Comparison of ENCODE assay signal across 9 cellular contexts in genomic region chr10:24947304-24948097, GRCh38. TPM values are rescaled to one million over a fixed set of nuclear protein-coding genes. Genes with fewer than 3 reads are reported as not detected.
DNase-seq lines count a peak whose midpoint lies in the region; ATAC-seq, FAIRE-seq and TF ChIP-seq lines count a peak whose summit lies in the region.
"Had no signal": no experiment of that assay in that cellular context is flagged by ENCODE, and none has a peak within 500 bp of the region (broad histone marks: within the 10 kb centered on the region; RNA-seq: fewer than 3 reads in every experiment).

No MANE protein-coding gene starts in this region.

- peaks cover 3% of the 10 kb centered on the region for H3K9me3 Mint-ChIP-seq in astrocyte (ENCODE audit: unreplicated experiment)
- no peaks in the 10 kb centered on the region for H3K9me3 Mint-ChIP-seq in osteocyte (ENCODE audit: unreplicated experiment)

- peaks cover 9% of the 10 kb centered on the region for H3K4me1 Mint-ChIP-seq in astrocyte (ENCODE audit: low read depth, unreplicated experiment)
- H3K4me1 Mint-ChIP-seq in osteocyte (ENCODE audit: unreplicated experiment): peaks cover 24% of the 10 kb centered on the region

- no peak overlapping the region for H3K4me3 Mint-ChIP-seq in astrocyte (ENCODE audit: unreplicated experiment)
- no peak overlapping the region for H3K4me3 Mint-ChIP-seq in osteocyte (ENCODE audit: unreplicated experiment)

- H3K4me1 ChIP-seq in astrocyte (ENCODE audit: insufficient read depth, low read length): peaks cover 13% of the 10 kb centered on the region

- no peak overlapping the region for H3K4me3 ChIP-seq in astrocyte (ENCODE audit: insufficient read depth, low read depth, low read length)

- H2AFZ ChIP-seq in astrocyte (ENCODE audit: low read depth, low read length): no peak overlapping the region

- H3K4me2 ChIP-seq in astrocyte (ENCODE audit: low read length): peak overlapping the region; percentile 60

- H3K27ac Mint-ChIP-seq in astrocyte (ENCODE audit: unreplicated experiment): no peak overlapping the region
- H3K27ac Mint-ChIP-seq in osteocyte (ENCODE audit: unreplicated experiment): no peak overlapping the region

- peak; percentile 53 for ATAC-seq in GM18505 (IDR thresholded peaks at IDR 0.05; ENCODE audit: unreplicated experiment)
- peak; percentile 64 for ATAC-seq in HG02870 (IDR thresholded peaks at IDR 0.05; ENCODE audit: unreplicated experiment)
- ATAC-seq in omental fat pad (ENCODE audit: low FRiP score): peak; percentile 34
- ATAC-seq in GM21528 (IDR thresholded peaks at IDR 0.05; ENCODE audit: low FRiP score, unreplicated experiment): no peak
- no peak for ATAC-seq in HG02763 (IDR thresholded peaks at IDR 0.05; ENCODE audit: unreplicated experiment)

- H3K36me3 ChIP-seq in astrocyte (ENCODE audit: insufficient read depth, low read length): no peaks in the 10 kb centered on the region

- H3K79me2 ChIP-seq in astrocyte (ENCODE audit: insufficient read depth, low read length): no peaks in the 10 kb centered on the region

- H3K27ac ChIP-seq in astrocyte (ENCODE audit: low read depth, low read length): peak overlapping the region; percentile 34

- no peaks in the 10 kb centered on the region for H4K20me1 ChIP-seq in astrocyte (ENCODE audit: insufficient read depth, low read length)

- no peak for TF ChIP-seq POLR2A in GM18505 (IDR thresholded peaks at IDR 0.05; ENCODE audit: borderline replicate concordance, extremely low read depth, insufficient read depth, insufficient read length)

- no peak for FAIRE-seq in astrocyte (lab: Jason Lieb, UNC)
- FAIRE-seq: TTC549 had no signal

- H3K27me3 Mint-ChIP-seq in astrocyte (ENCODE audit: low read depth, unreplicated experiment): no peaks in the 10 kb centered on the region
- H3K27me3 Mint-ChIP-seq in osteocyte (ENCODE audit: unreplicated experiment): no peaks in the 10 kb centered on the region

- no peaks in the 10 kb centered on the region for H3K9me3 ChIP-seq in astrocyte (ENCODE audit: insufficient read depth, low read depth, low read length)

- no peak for TF ChIP-seq CTCF in astrocyte (IDR thresholded peaks at IDR 0.05; ENCODE audit: insufficient read depth, low read depth, low read length)
- no peak for TF ChIP-seq CTCF in omental fat pad (IDR thresholded peaks at IDR 0.05)
- TF ChIP-seq CTCF in osteocyte (IDR thresholded peaks at IDR 0.05): no peak

- DNase-seq in astrocyte (ENCODE audit: low read depth) (peak; percentile 68), omental fat pad (ENCODE audit: low spot score) (no peak), NCI-H69 (lab: John Stamatoyannopoulos, UW) (no peak), osteocyte (ENCODE audit: extremely low spot score, unreplicated experiment) (no peak)

- H3K27me3 ChIP-seq in astrocyte (ENCODE audit: insufficient read depth, low read length): no peaks in the 10 kb centered on the region

- H3K36me3 Mint-ChIP-seq in astrocyte (ENCODE audit: low read depth, unreplicated experiment) (no peaks in the 10 kb centered on the region), osteocyte (ENCODE audit: unreplicated experiment) (no peaks in the 10 kb centered on the region)

- H3K9ac ChIP-seq in astrocyte (ENCODE audit: low read length): peak overlapping the region; percentile 5

RNA-seq across cellular contexts. Expression of gene PRTFDC1, which starts 4.9 kb away (rescaled TPM):
- total RNA-seq in astrocyte: 9.1 and 10.6 TPM in 2 replicates
- total RNA-seq in omental fat pad: 1 to 10 TPM; 1.4 to 5.4 (median 2.5) TPM
- total RNA-seq in osteocyte: 2.7 and 4.4 TPM in 2 replicates

Comparison
In these comparisons a context has a peak if more than half of its experiments do, and no peak if none do; other contexts are left out.
1. ATAC-seq: peak in GM18505 (single experiment), HG02870 (single experiment) and omental fat pad (single experiment); none in GM21528 (single experiment) and HG02763 (single experiment).